1 cellular context compared by ENCODE assay signal in genomic region chrX:119870626-119871131, GRCh38.
TF ChIP-seq lines count a peak whose summit lies in the region.

No MANE protein-coding gene starts in this region.

TF ChIP-seq in endothelial cell of umbilical vein, 7 proteins besides CTCF, POLR2A, EP300 and RAD21:
- no peak for TF ChIP-seq MAX (IDR thresholded peaks at IDR 0.05; ENCODE audit: insufficient read depth, insufficient read length)
- TF ChIP-seq GATA2 (IDR thresholded peaks at IDR 0.05; ENCODE audit: insufficient read depth, insufficient read length, low read depth, low read length) = no peak
- TF ChIP-seq FOS (IDR thresholded peaks at IDR 0.05; ENCODE audit: borderline replicate concordance, insufficient read depth, low read length) = no peak
- no peak for TF ChIP-seq EZH2 (IDR thresholded peaks at IDR 0.05; ENCODE audit: borderline replicate concordance, low read depth, low read length, severe bottlenecking)
- TF ChIP-seq POLR2AphosphoS5 (IDR thresholded peaks at IDR 0.05; ENCODE audit: insufficient read depth, low read depth, low read length) = no peak
- no peak for TF ChIP-seq MYC (IDR thresholded peaks at IDR 0.05; ENCODE audit: low read depth, low read length)
- no peak for TF ChIP-seq JUN (IDR thresholded peaks at IDR 0.05; ENCODE audit: borderline replicate concordance, insufficient read depth, insufficient read length, low read depth)
